ENCODE assay signal across 7 cellular contexts in the genomic region with DNA sequence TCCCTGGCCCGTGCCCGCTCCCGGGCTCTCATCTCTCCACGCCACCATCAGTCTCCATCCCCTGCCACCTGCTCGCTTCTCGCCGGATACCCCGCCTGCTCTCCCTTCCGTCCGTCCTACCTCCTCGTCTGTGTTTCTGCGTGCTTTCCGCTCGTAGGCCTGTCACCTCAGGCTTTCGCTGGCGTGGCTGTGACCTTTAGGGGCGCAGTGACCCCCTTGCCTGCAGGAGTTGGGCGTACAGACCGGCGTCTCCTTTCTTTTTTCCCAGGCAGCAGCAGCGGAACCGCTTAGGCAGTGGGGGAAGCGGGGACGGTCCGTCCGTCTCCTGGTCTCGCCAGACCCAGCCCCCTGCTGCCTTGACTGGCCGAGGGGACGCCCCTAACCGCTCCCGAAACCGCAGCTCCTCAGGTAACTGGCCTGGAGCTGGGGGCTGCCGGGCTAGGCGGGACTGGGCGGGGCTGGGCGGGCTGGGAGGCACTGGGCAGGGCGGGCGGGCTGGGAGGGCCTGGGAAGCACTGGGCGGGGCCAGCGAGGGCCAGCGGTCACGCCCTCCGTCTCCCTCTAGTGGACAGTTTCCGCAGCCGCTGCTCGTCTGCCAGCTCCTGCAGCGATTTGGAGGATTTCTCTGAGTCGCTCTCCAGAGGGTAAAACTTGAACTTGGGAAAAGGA. TPM values are rescaled to one million over a fixed set of nuclear protein-coding genes. Genes with fewer than 3 reads are reported as not detected.
DNase-seq lines count a peak whose midpoint lies in the region; ATAC-seq, FAIRE-seq and TF ChIP-seq lines count a peak whose summit lies in the region.

No MANE protein-coding gene starts in this region.

- H3K9ac ChIP-seq in KMS-11 (no peak overlapping the region), subcutaneous abdominal adipose tissue (ENCODE audit: low read length in 5 of 5) (peak overlapping the region in 4 of 5 donors; percentile 16 to 80 (median 70))

- H3K4me1 ChIP-seq in KMS-11 (ENCODE audit: low read depth, poor library complexity, severe bottlenecking) (peaks cover 8% of the 10 kb centered on the region), subcutaneous abdominal adipose tissue (ENCODE audit: control insufficient read depth in 5 of 5, insufficient read depth in 5 of 5, low read length in 5 of 5) (peaks cover 2 to 25% (median 16%) of the 10 kb centered on the region in 5 donors)

- peak overlapping the region; percentile 99 for H3K4me2 ChIP-seq in KMS-11

- peak; percentile 51 for ATAC-seq in GM18867 (IDR thresholded peaks at IDR 0.05; ENCODE audit: unreplicated experiment)

- DNase-seq in RWPE1 (ENCODE audit: low spot score) (peak; percentile 77), activated gamma-delta T cell treated with Interleukin-2 at 50 U/mL for 16 hours (peak; percentile 78), frontal cortex (ENCODE audit: low spot score in 2 of 2) (peak; percentile 86 to 92), nucleus accumbens (lab: John Stamatoyannopoulos, UW) (peak in 53 of 56 donors; percentile 12 to 84 (median 59))

- H3K27me3 ChIP-seq in KMS-11 (ENCODE audit: insufficient read depth, low read depth) (no peaks in the 10 kb centered on the region; the same call in 1 of the 2 replicates), subcutaneous abdominal adipose tissue (ENCODE audit: control insufficient read depth in 5 of 5, insufficient read depth in 4 of 5, low read length in 5 of 5) (peaks cover 15 to 22% (median 16%) of the 10 kb centered on the region in 5 donors)

- POLR2A ChIA-PET in RWPE1 (lab: Yijun Ruan, JAX; ENCODE audit: low non-redundant PET), result no interaction called here

- no peaks in the 10 kb centered on the region for H3K79me2 ChIP-seq in KMS-11 (ENCODE audit: insufficient read depth, low read depth)

- no peaks in the 10 kb centered on the region for H3K9me3 ChIP-seq in subcutaneous abdominal adipose tissue (ENCODE audit: control insufficient read depth in 5 of 5, low read length in 5 of 5)

- no peak overlapping the region for H3K27ac ChIP-seq in KMS-11
- H3K27ac ChIP-seq in RWPE1, result peak overlapping the region; percentile 57
- H3K27ac ChIP-seq in subcutaneous abdominal adipose tissue (ENCODE audit: low read depth, low read length), result no peak overlapping the region

- CTCF ChIA-PET in RWPE1 (lab: Yijun Ruan, JAX), result interaction anchor here (0.5 to 1.5 kb wide), 14 partner anchors 10 to 279 kb away, joined by 3 to 11 read pairs (median 4); no protein-coding TSS in a partner anchor

- H3K4me3 ChIP-seq in KMS-11 (IDR thresholded peaks at IDR 0.05; ENCODE audit: insufficient read depth, low read depth, low read length) (no peak overlapping the region), subcutaneous abdominal adipose tissue (ENCODE audit: low read depth in 1 of 5, low read length in 5 of 5) (peak overlapping the region; percentile 72 to 92 (median 86))

- H2AFZ ChIP-seq in KMS-11 (ENCODE audit: low read depth), result peak overlapping the region; percentile 89

- H3K36me3 ChIP-seq in KMS-11 (ENCODE audit: insufficient read depth), result no peaks in the 10 kb centered on the region
- H3K36me3 ChIP-seq in subcutaneous abdominal adipose tissue (ENCODE audit: control insufficient read depth in 5 of 5, insufficient read depth in 5 of 5, low read length in 5 of 5), result peaks cover 0 to 6% (median 0%) of the 10 kb centered on the region in 5 donors

- TF ChIP-seq CTCF in KMS-11 (conservative IDR thresholded peaks at IDR 0.05; ENCODE audit: low read depth, low read length) (no peak), RWPE1 (conservative IDR thresholded peaks at IDR 0.05; ENCODE audit: low read depth) (peak; percentile 85)

- no peaks in the 10 kb centered on the region for H4K20me1 ChIP-seq in KMS-11 (ENCODE audit: insufficient read depth)

- no peak for FAIRE-seq in frontal cortex (lab: Jason Lieb, UNC)

RNA-seq across cellular contexts. Expression of a gene that starts 6.3 kb away (rescaled TPM):
- not detected for total RNA-seq in frontal cortex

RNA-seq across cellular contexts. Expression of a gene that starts 21.3 kb away (rescaled TPM):
- 2.9 TPM for total RNA-seq in frontal cortex

RNA-seq across cellular contexts. Expression of a gene that starts 24.2 kb away (rescaled TPM):
- 0.82 TPM for total RNA-seq in frontal cortex

RNA-seq across cellular contexts. Expression of a gene that starts 42.9 kb away (rescaled TPM):
- 8.6 TPM for total RNA-seq in frontal cortex
